ENCODE assay signal across 15 cellular contexts in the genomic region with DNA sequence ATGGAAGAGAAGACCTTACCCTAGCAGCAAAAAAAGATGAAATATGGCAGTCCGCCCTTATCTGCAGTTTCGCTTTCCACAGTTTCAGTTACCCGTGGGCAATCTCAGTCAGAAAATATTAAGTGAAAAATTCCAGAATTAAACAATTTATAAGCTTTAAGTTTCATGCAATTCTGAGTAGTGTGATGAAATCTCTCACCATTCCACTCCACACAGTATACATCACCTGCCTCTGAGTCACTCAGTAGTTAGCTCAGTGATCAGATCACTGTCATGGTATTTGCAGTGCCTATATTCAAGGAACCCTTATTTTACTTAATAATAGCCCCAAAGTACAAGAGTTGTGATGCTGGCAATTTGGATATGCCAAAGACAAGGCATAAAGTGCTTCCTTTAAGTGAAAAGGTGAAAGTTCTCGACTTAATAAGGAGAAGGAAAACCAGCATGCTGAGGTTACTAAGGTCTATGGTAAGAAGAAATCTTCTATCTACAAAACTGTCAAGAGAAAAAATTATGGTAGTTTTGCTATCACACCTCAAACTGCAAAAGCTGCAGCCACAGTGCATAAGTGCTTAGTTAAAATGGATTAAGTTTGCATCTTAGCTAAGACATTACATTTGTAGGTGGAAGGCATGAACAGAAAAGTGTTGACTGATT. TPM values are rescaled to one million over a fixed set of nuclear protein-coding genes. Genes with fewer than 3 reads are reported as not detected.
DNase-seq lines count a peak whose midpoint lies in the region; FAIRE-seq and TF ChIP-seq lines count a peak whose summit lies in the region.
"Had no signal": no experiment of that assay in that cellular context is flagged by ENCODE, and none has a peak within 500 bp of the region (broad histone marks: within the 10 kb centered on the region; RNA-seq: fewer than 3 reads in every experiment).

No MANE protein-coding gene starts in this region.

- H3K4me3 ChIP-seq in BJ (ENCODE audit: low read depth, low read length) = no peak overlapping the region
- no peak overlapping the region for H3K4me3 ChIP-seq in OCI-LY7 (ENCODE audit: low read depth, low read length, poor library complexity, severe bottlenecking)
- no peak overlapping the region for H3K4me3 ChIP-seq in kidney (ENCODE audit: low read length in 2 of 2)
- H3K4me3 ChIP-seq: right atrium auricular region had no signal

- H3K9me3 ChIP-seq in OCI-LY7 (ENCODE audit: low read length) (no peaks in the 10 kb centered on the region; the same call in 1 of the 2 replicates), kidney (ENCODE audit: control insufficient read depth in 1 of 2, low read length in 2 of 2) (peaks cover 0 to 3% of the 10 kb centered on the region in 2 donors)
- H3K9me3 ChIP-seq: right atrium auricular region had no signal

- CTCF ChIA-PET in BJ (lab: Yijun Ruan, JAX) (interaction anchor here (1.7 to 3.2 kb wide), 2 partner anchors 10 to 11 kb away, joined by 5 to 14 read pairs; no protein-coding TSS in a partner anchor), OCI-LY7 (lab: Charles Lee; ENCODE audit: unreplicated experiment) (no interaction called here)

- H3K36me3 ChIP-seq in BJ (ENCODE audit: control insufficient read depth, insufficient read depth, low read length) (0 out of 2 replicates have a peak, but pooled peaks cover 1% of the 10 kb centered on the region), OCI-LY7 (ENCODE audit: insufficient read depth, low read length) (peaks cover 34% of the 10 kb centered on the region), kidney (ENCODE audit: control insufficient read depth in 1 of 2, insufficient read depth in 2 of 2, low read length in 2 of 2) (peaks cover 2% of the 10 kb centered on the region in 2 donors)

- no peaks in the 10 kb centered on the region for H3K79me2 ChIP-seq in OCI-LY7 (ENCODE audit: insufficient read depth, low read depth, low read length)

- intact Hi-C loops in OCI-LY7 (cut with micrococcal nuclease; ENCODE audit: unreplicated experiment) (no loop called here), kidney (cut with DNase I) (no loop called here)

- POLR2A ChIA-PET in BJ (lab: Charles Lee) = interaction anchor here (0.6 to 1.4 kb wide), 2 partner anchors 13 to 14 kb away, joined by 3 to 6 read pairs; no protein-coding TSS in a partner anchor
- POLR2A ChIA-PET in OCI-LY7 (lab: Charles Lee) = interaction anchor here (0.6 to 0.7 kb wide), 4 partner anchors 13 to 350 kb away, joined by 3 to 5 read pairs (median 4); no protein-coding TSS in a partner anchor

- no peak overlapping the region for H3K27ac ChIP-seq in OCI-LY7 (ENCODE audit: low read depth, low read length, poor library complexity, severe bottlenecking)
- H3K27ac ChIP-seq in kidney (ENCODE audit: low read depth in 2 of 2, low read length in 2 of 2) = no peak overlapping the region
- H3K27ac ChIP-seq: right atrium auricular region had no signal

- H3K9ac ChIP-seq in kidney (ENCODE audit: low read length in 2 of 2) = no peak overlapping the region

- DNase-seq in BJ (ENCODE audit: low read depth) (peak; percentile 15), NCI-H226 (peak; percentile 62), dermis blood vessel endothelial cell (peak; percentile 3), non-pigmented ciliary epithelial cell (ENCODE audit: low read depth) (peak; percentile 60), OCI-LY7 (ENCODE audit: low spot score) (no peak), NCI-H82 (lab: John Stamatoyannopoulos, UW) (no peak), NCI-H524 treated with DMSO at 0.1 percent for 48 hours (lab: John Stamatoyannopoulos, UW) (no peak), kidney (no peak)
- DNase-seq: activated naive CD4-positive, alpha-beta T cell treated with anti-CD3 and anti-CD28 coated beads for 36 hours; cerebellar nuclear complex; H7; islet precursor cell; NCI-H345 had no signal

- no peaks in the 10 kb centered on the region for H3K9me2 ChIP-seq in OCI-LY7 (ENCODE audit: insufficient read depth, low read length)

- BruUV-seq in OCI-LY7 (replicated peaks; lab: Mats Ljungman, UMichigan) = no TSS peak

- H4K20me1 ChIP-seq in OCI-LY7 (ENCODE audit: insufficient read depth, low read length) = no peaks in the 10 kb centered on the region

- H2AFZ ChIP-seq in OCI-LY7 (ENCODE audit: low read length) = no peak overlapping the region

- TF ChIP-seq CTCF in BJ (IDR thresholded peaks at IDR 0.05; ENCODE audit: insufficient read depth, low read depth, low read length) (no peak), OCI-LY7 (conservative IDR thresholded peaks at IDR 0.05; ENCODE audit: low read length) (no peak), kidney (IDR thresholded peaks at IDR 0.05; ENCODE audit: borderline replicate concordance, extremely low read depth, insufficient read depth) (no peak)

- no peaks in the 10 kb centered on the region for H3K27me3 ChIP-seq in BJ (ENCODE audit: control insufficient read depth, insufficient read depth, low read length)
- H3K27me3 ChIP-seq: right atrium auricular region had no signal

- no peak overlapping the region for H3K4me2 ChIP-seq in OCI-LY7 (ENCODE audit: low read length)

- no peak for FAIRE-seq in kidney (lab: Jason Lieb, UNC)
- FAIRE-seq: TTC549 had no signal

- H3K4me1 ChIP-seq in OCI-LY7 (ENCODE audit: insufficient read depth, low read length, poor library complexity, severe bottlenecking) (no peaks in the 10 kb centered on the region), kidney (ENCODE audit: control insufficient read depth in 1 of 2, insufficient read depth in 1 of 2, low read depth in 1 of 2, low read length in 2 of 2) (no peaks in the 10 kb centered on the region)
- H3K4me1 ChIP-seq: right atrium auricular region had no signal

RNA-seq across cellular contexts. Expression of gene HSPBAP1, which starts 48.1 kb away (rescaled TPM):
- polyA plus RNA-seq in BJ (2011; rRNA removed) (2.9 and 4.5 TPM in 2 replicates), kidney (ENCODE audit: insufficient read depth, low read depth, low replicate concordance) (8.3 TPM)
- 2.1 and 2.2 TPM in 2 replicates for polyA minus RNA-seq in BJ (2011; rRNA and poly(A)+ RNA removed)
- total RNA-seq in dermis blood vessel endothelial cell (6.3 and 13.4 TPM in 2 replicates), OCI-LY7 (2022) (18.6 and 21.2 TPM in 2 replicates), kidney (12.5 TPM)
- total RNA-seq in OCI-LY7 (2014; rRNA removed; shearing (Covaris generic)) = 8.8 and 11.9 TPM in 2 replicates

RNA-seq across cellular contexts. Expression of gene SLC49A4, which starts 49.4 kb away (rescaled TPM):
- polyA plus RNA-seq in BJ (2011; rRNA removed) = 8.4 and 12.1 TPM in 2 replicates
- 6.2 and 7.4 TPM in 2 replicates for polyA minus RNA-seq in BJ (2011; rRNA and poly(A)+ RNA removed)
- 15.3 and 18.7 TPM in 2 replicates for total RNA-seq in dermis blood vessel endothelial cell
- 1.8 and 2.8 TPM in 2 replicates for total RNA-seq in OCI-LY7 (2014; rRNA removed; shearing (Covaris generic))
- total RNA-seq in OCI-LY7 (2022) = 3.3 and 3.4 TPM in 2 replicates
- 21.7 TPM for total RNA-seq in kidney
- 10.4 TPM for polyA plus RNA-seq in kidney (ENCODE audit: insufficient read depth, low read depth, low replicate concordance)

Comparison
In these comparisons a context has a peak if more than half of its experiments do, and no peak if none do; other contexts are left out.
1. DNase-seq: peak in BJ (single experiment), NCI-H226 (single experiment), dermis blood vessel endothelial cell (single experiment) and non-pigmented ciliary epithelial cell (single experiment); none in OCI-LY7 (single experiment), NCI-H82 (single experiment), NCI-H524 treated with DMSO at 0.1 percent for 48 hours (single experiment) and kidney (single experiment).